ENCODE assay signal across 20 cellular contexts in genomic region chr5:103973669-103974068, GRCh38.
A peak's percentile ranks its signal among the peaks of the same experiment; 100 is the strongest.
DNase-seq lines count a peak whose midpoint lies in the region; ATAC-seq and TF ChIP-seq lines count a peak whose summit lies in the region.
"Had no signal": no experiment of that assay in that cellular context is flagged by ENCODE, and none has a peak within 500 bp of the region (broad histone marks: within the 10 kb centered on the region; RNA-seq: fewer than 3 reads in every experiment).

No MANE protein-coding gene starts in this region.

- H3K27ac Mint-ChIP-seq in T-helper 17 cell: no peak overlapping the region
- H3K27ac Mint-ChIP-seq: activated CD4-positive, alpha-beta T cell treated with anti-CD3 and anti-CD28 coated beads, Interleukin-2, amount 10 ng/mL, durations not matched to agents 7 days and 5 days; nephron had no signal

- H3K27me3 Mint-ChIP-seq in T-helper 17 cell: no peaks in the 10 kb centered on the region
- H3K27me3 Mint-ChIP-seq: activated CD4-positive, alpha-beta T cell treated with anti-CD3 and anti-CD28 coated beads, Interleukin-2, amount 10 ng/mL, durations not matched to agents 7 days and 5 days had no signal

- no peaks in the 10 kb centered on the region for H3K4me1 ChIP-seq in RWPE2 (ENCODE audit: insufficient read depth, poor library complexity, severe bottlenecking)
- H3K4me1 ChIP-seq: esophagus muscularis mucosa had no signal

- DNase-seq in NCI-H82 (lab: John Stamatoyannopoulos, UW) (peak; percentile 1), NCI-H82 treated with DMSO at 0.1 percent for 48 hours (lab: John Stamatoyannopoulos, UW; ENCODE audit: unreplicated experiment) (no peak), RWPE2 (ENCODE audit: low spot score) (no peak), fibroblast of villous mesenchyme (ENCODE audit: low read depth) (no peak), T-helper 17 cell (no peak), anterior cingulate cortex (lab: John Stamatoyannopoulos, UW) (no peak), NK-92 (lab: John Stamatoyannopoulos, UW; ENCODE audit: unreplicated experiment) (no peak)
- DNase-seq: activated CD4-positive, alpha-beta T cell treated with anti-CD3 and anti-CD28 coated beads, Interleukin-2, amount 10 ng/mL, durations not matched to agents 7 days and 5 days; activated T-cell treated with anti-CD3 and anti-CD28 coated beads, Interleukin-2, amount 50 U/mL, for 48 hours; cortex of kidney; NCI-H2081; NCI-H526 treated with DMSO at 0.1 percent for 48 hours; right cardiac atrium; RPMI8226; stimulated activated CD4-positive, alpha-beta T cell treated with anti-CD3 and anti-CD28 coated beads, Interleukin-2, amount 100 ng/mL, for 24 hours; trophoblast cell had no signal

- no peaks in the 10 kb centered on the region for H3K36me3 Mint-ChIP-seq in T-helper 17 cell (ENCODE audit: low read depth)

- H3K4me3 ChIP-seq in RWPE2 (ENCODE audit: severe bottlenecking): no peak overlapping the region
- H3K4me3 ChIP-seq in fibroblast of villous mesenchyme (ENCODE audit: low read depth, low read length): no peak overlapping the region
- H3K4me3 ChIP-seq: esophagus muscularis mucosa, lung had no signal

- peak; percentile 10 for TF ChIP-seq CTCF in RWPE2 (IDR thresholded peaks at IDR 0.05; ENCODE audit: poor library complexity, severe bottlenecking)
- TF ChIP-seq CTCF in fibroblast of villous mesenchyme (IDR thresholded peaks at IDR 0.05; ENCODE audit: insufficient read depth, low read depth, low read length): peak; percentile 4

- ATAC-seq in RWPE2 (ENCODE audit: low read depth) (no peak; the same call in 2 of the 3 replicates), GM19324 (IDR thresholded peaks at IDR 0.05; ENCODE audit: low FRiP score, unreplicated experiment) (no peak), T-helper 17 cell (no peak)
- ATAC-seq: right cardiac atrium had no signal

- H3K36me3 ChIP-seq in RWPE2 (ENCODE audit: low read depth): no peaks in the 10 kb centered on the region
- H3K36me3 ChIP-seq: esophagus muscularis mucosa had no signal

- H3K4me1 Mint-ChIP-seq in T-helper 17 cell: no peaks in the 10 kb centered on the region
- H3K4me1 Mint-ChIP-seq: activated CD4-positive, alpha-beta T cell treated with anti-CD3 and anti-CD28 coated beads, Interleukin-2, amount 10 ng/mL, durations not matched to agents 7 days and 5 days; nephron had no signal

- no peak overlapping the region for H3K4me3 Mint-ChIP-seq in T-helper 17 cell
- H3K4me3 Mint-ChIP-seq: activated CD4-positive, alpha-beta T cell treated with anti-CD3 and anti-CD28 coated beads, Interleukin-2, amount 10 ng/mL, durations not matched to agents 7 days and 5 days; nephron had no signal

- H3K9me3 ChIP-seq in RWPE2 (ENCODE audit: severe bottlenecking): peaks cover 7% of the 10 kb centered on the region
- H3K9me3 ChIP-seq in T-helper 17 cell (ENCODE audit: control insufficient read depth, low read length, poor library complexity, severe bottlenecking): no peaks in the 10 kb centered on the region

- no peak overlapping the region for H3K27ac ChIP-seq in RWPE2 (ENCODE audit: poor library complexity, severe bottlenecking)
- H3K27ac ChIP-seq: esophagus muscularis mucosa had no signal

- peaks cover 4% of the 10 kb centered on the region for H3K27me3 ChIP-seq in RWPE2 (ENCODE audit: insufficient read depth, poor library complexity, severe bottlenecking)
- H3K27me3 ChIP-seq: esophagus muscularis mucosa had no signal
